Comparison of ENCODE assay signal across 17 cellular contexts in the genomic region with DNA sequence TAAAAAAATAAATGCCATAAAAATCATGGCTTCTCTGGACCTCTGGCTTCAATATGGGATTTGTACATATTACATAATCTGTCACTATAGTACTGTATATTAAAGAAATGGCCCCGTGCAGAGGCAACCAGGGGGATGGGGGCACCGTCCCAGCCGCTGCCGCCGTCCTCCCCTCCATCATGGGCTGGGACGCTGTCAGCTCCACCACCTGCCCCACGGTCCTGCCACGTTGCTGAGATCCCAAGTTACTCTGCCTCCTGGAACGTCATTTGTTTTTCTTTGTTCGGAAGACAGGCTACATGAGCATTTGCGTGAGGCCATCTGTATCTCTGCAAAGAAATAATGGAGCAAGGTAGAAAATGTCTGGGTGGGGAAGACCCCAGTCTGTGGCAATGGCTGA.
DNase-seq lines count a peak whose midpoint lies in the region; ATAC-seq and TF ChIP-seq lines count a peak whose summit lies in the region.
"Had no signal": no experiment of that assay in that cellular context is flagged by ENCODE, and none has a peak within 500 bp of the region (broad histone marks: within the 10 kb centered on the region; RNA-seq: fewer than 3 reads in every experiment).

No MANE protein-coding gene starts in this region.

- intact Hi-C loops in sciatic nerve (cut with DNase I) (no loop called here), CD14-positive monocyte (cut with micrococcal nuclease) (no loop called here)

- TF ChIP-seq CTCF in brain (conservative IDR thresholded peaks at IDR 0.05): no peak
- no peak for TF ChIP-seq CTCF in CD14-positive monocyte (IDR thresholded peaks at IDR 0.05)

- H3K4me3 ChIP-seq in mesendoderm (ENCODE audit: low read length): no peak overlapping the region

- no peaks in the 10 kb centered on the region for H3K27me3 ChIP-seq in mesendoderm (ENCODE audit: insufficient read depth, low read length, poor library complexity)

- WGBS in mesendoderm (ENCODE audit: extremely low coverage, insufficient coverage, low lambda C conversion rate): no CpG with 5 or more reads among the region's 11 CpGs

- peak overlapping the region; percentile 0 for H3K56ac ChIP-seq in mesendoderm (ENCODE audit: low read length)

- H3K4me1 Mint-ChIP-seq in brain (peaks cover 90% of the 10 kb centered on the region), CD14-positive monocyte (peaks cover 3% of the 10 kb centered on the region)
- H3K4me1 Mint-ChIP-seq: IgD-negative memory B cell had no signal

- no peaks in the 10 kb centered on the region for H3K36me3 ChIP-seq in mesendoderm (ENCODE audit: control insufficient read depth, insufficient read depth, low read length)

- peak overlapping the region; percentile 21 for H3K9ac ChIP-seq in mesendoderm (ENCODE audit: low read length)

- no peak overlapping the region for H4K8ac ChIP-seq in mesendoderm (ENCODE audit: low read depth, low read length)

- H2AK5ac ChIP-seq in mesendoderm (ENCODE audit: low read length): no peak overlapping the region

- no peak overlapping the region for H4K5ac ChIP-seq in mesendoderm (ENCODE audit: low read length)

- H3K27ac Mint-ChIP-seq in brain: peak overlapping the region; percentile 21 to 92 (median 54)
- H3K27ac Mint-ChIP-seq in CD14-positive monocyte: no peak overlapping the region
- H3K27ac Mint-ChIP-seq: CD4-positive, alpha-beta memory T cell; IgD-negative memory B cell had no signal

- ATAC-seq in sciatic nerve: no peak
- ATAC-seq: HepG2 had no signal

- H2BK15ac ChIP-seq in mesendoderm (replicated peaks; ENCODE audit: low read depth): no peak overlapping the region

- H3K27ac ChIP-seq in mesendoderm (ENCODE audit: low read depth, low read length): no peak overlapping the region
- H3K27ac ChIP-seq: C4-2B had no signal

- H3K23ac ChIP-seq in mesendoderm (ENCODE audit: low read length): no peak overlapping the region

- DNase-seq in mesendoderm: no peak
- DNase-seq in sciatic nerve (ENCODE audit: low spot score): peak; percentile 27
- DNase-seq in Kasumi-1 (lab: John Stamatoyannopoulos, UW): no peak
- DNase-seq in CD14-positive monocyte (ENCODE audit: low spot score): no peak
- DNase-seq in T-helper 1 cell: no peak
- no peak for DNase-seq in NCI-H1417 treated with DMSO at 0.1 percent for 48 hours (lab: John Stamatoyannopoulos, UW)
- DNase-seq: AML-193; CD4-positive, alpha-beta memory T cell; DMS153; DMS79; GDM1; GOT3; H9 had no signal

- no peak overlapping the region for H3K4me2 ChIP-seq in mesendoderm (ENCODE audit: low read length)

- peaks cover 0 to 3% (median 0%) of the 10 kb centered on the region in 5 experiments for H3K9me3 Mint-ChIP-seq in brain
- H3K9me3 Mint-ChIP-seq in CD14-positive monocyte: no peaks in the 10 kb centered on the region
- H3K9me3 Mint-ChIP-seq: CD4-positive, alpha-beta memory T cell; H9; IgD-negative memory B cell had no signal

- no peaks in the 10 kb centered on the region for H3K79me1 ChIP-seq in mesendoderm (ENCODE audit: low read length)

- H3K36me3 Mint-ChIP-seq in brain: no peaks in the 10 kb centered on the region
- H3K36me3 Mint-ChIP-seq in CD14-positive monocyte: no peaks in the 10 kb centered on the region
- H3K36me3 Mint-ChIP-seq: CD4-positive, alpha-beta memory T cell; IgD-negative memory B cell had no signal

- H2BK120ac ChIP-seq in mesendoderm (ENCODE audit: low read depth, low read length): no peak overlapping the region

- no peak overlapping the region for H3K4me3 Mint-ChIP-seq in brain
- H3K4me3 Mint-ChIP-seq in CD14-positive monocyte: no peak overlapping the region
- H3K4me3 Mint-ChIP-seq: CD4-positive, alpha-beta memory T cell; H9 had no signal

- peaks cover 7% of the 10 kb centered on the region for H3K27me3 Mint-ChIP-seq in brain
- peaks cover 28 to 41% (median 37%) of the 10 kb centered on the region in 3 donors for H3K27me3 Mint-ChIP-seq in CD14-positive monocyte (ENCODE audit: low read depth in 3 of 3)

- H3K4ac ChIP-seq in mesendoderm (ENCODE audit: low read depth, low read length): no peak overlapping the region

- peaks cover 2% of the 10 kb centered on the region for H3K4me1 ChIP-seq in mesendoderm (ENCODE audit: control insufficient read depth, low read depth, low read length)

- no peaks in the 10 kb centered on the region for H3K79me2 ChIP-seq in mesendoderm (ENCODE audit: control insufficient read depth, insufficient read depth, low read length)

- no peak overlapping the region for H3K18ac ChIP-seq in mesendoderm (ENCODE audit: low read length)

- no peak overlapping the region for H2BK5ac ChIP-seq in mesendoderm (ENCODE audit: low read length)

Comparison
In these comparisons a context has a peak if more than half of its experiments do, and no peak if none do; other contexts are left out.
1. H3K27ac Mint-ChIP-seq: peak in brain (5 of 5); none in CD14-positive monocyte (0 of 7).